7 cellular contexts compared by ENCODE assay signal in genomic region chr14:54392986-54393884, GRCh38. TPM values are rescaled to one million over a fixed set of nuclear protein-coding genes. Genes with fewer than 3 reads are reported as not detected.
DNase-seq lines count a peak whose midpoint lies in the region; ATAC-seq, FAIRE-seq and TF ChIP-seq lines count a peak whose summit lies in the region.
"Not testable (repeated sequence)": the region's sequence is repeated elsewhere in the genome, so short reads cannot be mapped to it uniquely, and the experiment has no call there.

No MANE protein-coding gene starts in this region.

- H3K9me2 ChIP-seq in GM23338 (ENCODE audit: insufficient read depth) = not testable (repeated sequence)

- H3K23ac ChIP-seq in H1 (ENCODE audit: insufficient read length) = not testable (repeated sequence)

- H3K27me3 ChIP-seq in GM23338 (ENCODE audit: insufficient read depth) = peaks cover 14% of the 10 kb centered on the region
- H3K27me3 ChIP-seq in HUES6 (ENCODE audit: control insufficient read depth, insufficient read depth, low read length); H1 (replicated peaks in 1 of 4; ENCODE audit: control insufficient read depth in 3 of 4, extremely low read depth in 1 of 4, insufficient read depth in 3 of 4, low read length in 3 of 4); testis: not testable (repeated sequence)

- H3K4me2 ChIP-seq in GM23338 (peak overlapping the region; percentile 80), H1 (ENCODE audit: insufficient read depth in 1 of 2, low read depth in 2 of 2, low read length in 2 of 2) (peak overlapping the region; percentile 39 to 43; a peak in 1 of 4 replicates)

- DNase-seq in DMS53 (lab: John Stamatoyannopoulos, UW) = peak; percentile 51
- peak; percentile 60 for DNase-seq in GM23338 (ENCODE audit: low spot score)
- DNase-seq in NCI-H510A treated with DMSO at 0.1 percent for 48 hours (lab: John Stamatoyannopoulos, UW) = peak; percentile 2
- not testable (repeated sequence) for DNase-seq in H1 (ENCODE audit: low read depth in 1 of 2, low spot score in 2 of 2); testis
- DNase-seq in Right ventricle myocardium inferior (ENCODE audit: missing footprints) = peak; percentile 57

- H3K9me3 Mint-ChIP-seq in GM23338 = not testable (repeated sequence)

- not testable (repeated sequence) for H2BK15ac ChIP-seq in H1 (ENCODE audit: low read length)

- peaks cover 11% of the 10 kb centered on the region; the same call in 1 of the 2 replicates for H3K23me2 ChIP-seq in H1 (ENCODE audit: low read depth, low read length)

- not testable (repeated sequence) for H3K9me3 ChIP-seq in HUES6 (ENCODE audit: control insufficient read depth, insufficient read depth, low read depth, low read length); H1 (ENCODE audit: insufficient read depth in 2 of 2, low read depth in 1 of 2, low read length in 1 of 2); testis

- H4K8ac ChIP-seq in H1 (ENCODE audit: extremely low read depth, insufficient read depth, low read length) = not testable (repeated sequence)

- TF ChIP-seq CTCF in GM23338 (conservative IDR thresholded peaks at IDR 0.05; ENCODE audit: low read depth in 2 of 2); H1 (IDR thresholded peaks at IDR 0.05; ENCODE audit: control extremely low read depth in 1 of 3, insufficient read depth in 1 of 3, low read depth in 1 of 3, low read length in 3 of 3); testis (IDR thresholded peaks at IDR 0.05): not testable (repeated sequence)

- H3K79me2 ChIP-seq in GM23338 (replicated peaks; ENCODE audit: insufficient read depth); H1 (ENCODE audit: control insufficient read depth in 1 of 2, insufficient read depth in 2 of 2, low read length in 2 of 2): not testable (repeated sequence)

- H3K56ac ChIP-seq in H1 (replicated peaks; ENCODE audit: insufficient read length, low read depth, low read length) = not testable (repeated sequence)

- peak overlapping the region; percentile 30 for H3K9ac ChIP-seq in HUES6 (ENCODE audit: low read length)
- H3K9ac ChIP-seq in H1 (replicated peaks in 1 of 4; ENCODE audit: extremely low read depth in 1 of 4, low read depth in 3 of 4, low read length in 3 of 4) = not testable (repeated sequence)

- peaks cover 15% of the 10 kb centered on the region for H3K27me3 Mint-ChIP-seq in GM23338 (ENCODE audit: insufficient read depth, low read depth, poor library complexity)

- not testable (repeated sequence) for FAIRE-seq in H1 (lab: Jason Lieb, UNC)

- H3K27ac Mint-ChIP-seq in GM23338 = not testable (repeated sequence)

- H3K14ac ChIP-seq in H1 (ENCODE audit: insufficient read length) = not testable (repeated sequence)

- not testable (repeated sequence) for H3K27ac ChIP-seq in GM23338 (ENCODE audit: low read depth); HUES6 (ENCODE audit: low read depth, low read length); H1 (ENCODE audit: low read depth, low read length); testis

- H3K18ac ChIP-seq in H1 (ENCODE audit: extremely low read depth, low read length) = not testable (repeated sequence)

- H4K5ac ChIP-seq in H1 (ENCODE audit: insufficient read length, low read depth, low read length) = not testable (repeated sequence)

- 63% methylated on average over 36 of the region's 68 CpGs; no CpG with 5 or more reads in 1 of the 2 experiments for WGBS in H1 (ENCODE audit: extremely low coverage in 1 of 2, insufficient coverage in 1 of 2, insufficient read length in 1 of 2, insufficient replicate concordance in 2 of 2, low coverage in 1 of 2, low lambda C conversion rate in 2 of 2, missing lambda C conversion rate in 1 of 2), 2 experiments
- 69 to 82% methylated on average over 8 to 65 of the region's 68 CpGs for WGBS in testis, 2 donors

- H2AFZ ChIP-seq in GM23338 (peak overlapping the region; percentile 87), H1 (ENCODE audit: low read length) (0 out of 2 replicates have a peak overlapping the region, but pooled peaks have one; percentile 37)

- H3K36me3 ChIP-seq in GM23338 (ENCODE audit: insufficient read depth); HUES6 (ENCODE audit: control insufficient read depth, insufficient read depth, low read length); H1 (ENCODE audit: control insufficient read depth in 2 of 4, insufficient read depth in 4 of 4, low read length in 3 of 4); testis (ENCODE audit: low read depth, missing control alignments): not testable (repeated sequence)

- CTCF ChIA-PET in H1 (lab: Charles Lee; ENCODE audit: partially characterized antibody) = interaction anchor here (0.6 to 5.3 kb wide), 11 partner anchors 9 to 1414 kb away, joined by 3 to 26 read pairs (median 5); partner anchors contain the start of gene GMFB

- H3F3A ChIP-seq in GM23338 (replicated peaks; ENCODE audit: low read depth) = not testable (repeated sequence)

- intact Hi-C loops in Right ventricle myocardium inferior (cut with DNase I); testis (cut with DNase I; ENCODE audit: low total_unique reads): not testable (repeated sequence)

- POLR2A ChIA-PET in H1 (lab: Charles Lee; ENCODE audit: partially characterized antibody) = interaction anchor here (1.1 to 3.7 kb wide), 8 partner anchors 10 to 173 kb away, joined by 3 to 25 read pairs (median 4); partner anchors contain the start of gene GMFB

- H2BK120ac ChIP-seq in H1 (replicated peaks; ENCODE audit: low read depth, low read length) = not testable (repeated sequence)

- not testable (repeated sequence) for H3K4ac ChIP-seq in H1 (replicated peaks; ENCODE audit: insufficient read length, low read depth, low read length)

- not testable (repeated sequence) for H2BK12ac ChIP-seq in H1 (ENCODE audit: low read depth, low read length)

- H3K4me3 ChIP-seq in GM23338 = peak overlapping the region; percentile 63
- H3K4me3 ChIP-seq in HUES6 (ENCODE audit: low read depth, low read length) = peak overlapping the region; percentile 8; the same call in 1 of the 2 replicates
- peak overlapping the region in 2 of 4 experiments; percentile 7 to 36; a peak in 2 of 8 replicates for H3K4me3 ChIP-seq in H1 (ENCODE audit: extremely low read depth in 1 of 4, insufficient read depth in 2 of 4, low read depth in 3 of 4, low read length in 4 of 4)
- peak overlapping the region; percentile 36 to 53 for H3K4me3 ChIP-seq in testis

- not testable (repeated sequence) for TF ChIP-seq RAD21 in H1 (IDR thresholded peaks at IDR 0.05 in 1 of 2, conservative IDR thresholded peaks at IDR 0.05 in 1 of 2; ENCODE audit: low read depth in 2 of 2, low read length in 2 of 2)

- TF ChIP-seq EP300 in H1 (IDR thresholded peaks at IDR 0.05; ENCODE audit: borderline replicate concordance in 1 of 2, low read depth in 2 of 2, low read length in 2 of 2) = not testable (repeated sequence)

- not testable (repeated sequence) for H3K36me3 Mint-ChIP-seq in GM23338 (ENCODE audit: low read depth)

- H2BK20ac ChIP-seq in H1 (ENCODE audit: low read length) = not testable (repeated sequence)

- not testable (repeated sequence) for H4K20me1 ChIP-seq in GM23338 (replicated peaks; ENCODE audit: insufficient read depth); H1 (replicated peaks in 1 of 2; ENCODE audit: control insufficient read depth in 1 of 2, insufficient read depth in 2 of 2, low read length in 2 of 2)

- H4K91ac ChIP-seq in H1 (replicated peaks; ENCODE audit: insufficient read length, low read length) = not testable (repeated sequence)

- not testable (repeated sequence) for TF ChIP-seq POLR2A in H1 (IDR thresholded peaks at IDR 0.05; ENCODE audit: control extremely low read depth in 1 of 2, low read depth in 2 of 2, low read length in 2 of 2); testis (IDR thresholded peaks at IDR 0.05)

- ATAC-seq in GM23338 = peak; percentile 15
- not testable (repeated sequence) for ATAC-seq in Right ventricle myocardium inferior

- peaks cover 12% of the 10 kb centered on the region for H3K4me1 ChIP-seq in GM23338 (ENCODE audit: insufficient read depth)
- H3K4me1 ChIP-seq in HUES6 (ENCODE audit: control insufficient read depth, insufficient read depth, low read length); H1 (replicated peaks in 1 of 4; ENCODE audit: control insufficient read depth in 3 of 4, insufficient read depth in 4 of 4, low read length in 3 of 4); testis: not testable (repeated sequence)

- H2BK5ac ChIP-seq in H1 (ENCODE audit: low read depth, low read length) = not testable (repeated sequence)

- H3K4me3 Mint-ChIP-seq in GM23338 = not testable (repeated sequence)

- H2AK5ac ChIP-seq in H1 (ENCODE audit: low read depth, low read length) = not testable (repeated sequence)

- peaks cover 14% of the 10 kb centered on the region; the same call in 2 of the 3 replicates for H3K4me1 Mint-ChIP-seq in GM23338

- not testable (repeated sequence) for H3K79me1 ChIP-seq in H1 (ENCODE audit: low read depth, low read length)

RNA-seq across cellular contexts. Expression of gene CDKN3, which starts 3.6 kb away (rescaled TPM):
- 36.3 and 61.7 TPM in 2 replicates for total RNA-seq in GM23338 (2014; rRNA removed; shearing (Covaris generic))
- polyA plus RNA-seq in GM23338 (2016; fragmentation: Nextera tagmentation; extraction: Ambion mirVana) (86.8 and 97.4 TPM in 2 replicates), H1 (2011; rRNA removed) (25.4 and 43.5 TPM in 2 replicates), testis (ENCODE audit: insufficient read depth, low read depth, low replicate concordance) (398 TPM)
- total RNA-seq in H1 (2021; fragmentation: NEBNext Ultra II Directional; extraction: Animal tissue kit (Norgen Biotek cat#: 25700)) = 41.5 and 48.3 TPM in 2 replicates
- polyA plus RNA-seq in H1 (2011; cell fraction: cytosol; rRNA removed) = 45.7 TPM
- polyA plus RNA-seq in H1 (2011; cell fraction: nucleus; rRNA removed) = 10.7 TPM
- polyA plus RNA-seq in H1 (2012, experiment 1 of 2) = 26.3 to 34.7 TPM (median 32.0 TPM) in 4 replicates
- polyA plus RNA-seq in H1 (2012, experiment 2 of 2) = 15.1 TPM
- polyA plus RNA-seq in H1 (2013, experiment 1 of 2) = 96.1 TPM
- polyA plus RNA-seq in H1 (2013, experiment 2 of 2) = 92.4 TPM
- polyA minus RNA-seq in H1 (2011; rRNA and poly(A)+ RNA removed) = 16.3 and 28.1 TPM in 2 replicates
- polyA minus RNA-seq in H1 (2011; cell fraction: cytosol; rRNA and poly(A)+ RNA removed) = 16.1 TPM
- 16.6 TPM for polyA minus RNA-seq in H1 (2011; cell fraction: nucleus; rRNA and poly(A)+ RNA removed)
- total RNA-seq in Right ventricle myocardium inferior (4.7 TPM), testis (100 to 1,000 TPM in 1 of 2 donors, 10 to 100 TPM in 1; 99.0 to 160 TPM)

RNA-seq across cellular contexts. Expression of gene CNIH1, which starts 47.9 kb away (rescaled TPM):
- total RNA-seq in GM23338 (2014; rRNA removed; shearing (Covaris generic)) = 172 and 197 TPM in 2 replicates
- 135 and 141 TPM in 2 replicates for polyA plus RNA-seq in GM23338 (2016; fragmentation: Nextera tagmentation; extraction: Ambion mirVana)
- 118 and 119 TPM in 2 replicates for total RNA-seq in H1 (2021; fragmentation: NEBNext Ultra II Directional; extraction: Animal tissue kit (Norgen Biotek cat#: 25700))
- 234 and 333 TPM in 2 replicates for polyA plus RNA-seq in H1 (2011; rRNA removed)
- 230 TPM for polyA plus RNA-seq in H1 (2011; cell fraction: cytosol; rRNA removed)
- 84.1 TPM for polyA plus RNA-seq in H1 (2011; cell fraction: nucleus; rRNA removed)
- polyA plus RNA-seq in H1 (2012, experiment 1 of 2) = 91.6 to 126 TPM (median 105 TPM) in 4 replicates
- 33.4 TPM for polyA plus RNA-seq in H1 (2012, experiment 2 of 2)
- polyA plus RNA-seq in H1 (2013, experiment 1 of 2) = 170 TPM
- polyA plus RNA-seq in H1 (2013, experiment 2 of 2) = 202 TPM
- 240 and 302 TPM in 2 replicates for polyA minus RNA-seq in H1 (2011; rRNA and poly(A)+ RNA removed)
- 110 TPM for polyA minus RNA-seq in H1 (2011; cell fraction: cytosol; rRNA and poly(A)+ RNA removed)
- polyA minus RNA-seq in H1 (2011; cell fraction: nucleus; rRNA and poly(A)+ RNA removed) = 76.1 TPM
- 86.8 TPM for total RNA-seq in Right ventricle myocardium inferior
- 100 to 1,000 TPM in 1 of 2 donors, 10 to 100 TPM in 1; 44.2 to 157 TPM for total RNA-seq in testis
- polyA plus RNA-seq in testis (ENCODE audit: insufficient read depth, low read depth, low replicate concordance) = 121 TPM
